Comparison of ENCODE assay signal across 24 cellular contexts in genomic region chr1:168007691-168008090, GRCh38.
"Had no signal": no experiment of that assay in that cellular context is flagged by ENCODE, and none has a peak within 500 bp of the region (broad histone marks: within the 10 kb centered on the region; RNA-seq: fewer than 3 reads in every experiment).

No MANE protein-coding gene starts in this region.

- H3K4me1 ChIP-seq: breast epithelium had no signal

- H3K27me3 ChIP-seq: breast epithelium had no signal

- DNase-seq: activated CD4-positive, alpha-beta T cell treated with anti-CD3 and anti-CD28 coated beads for 48 hours; activated CD4-positive, alpha-beta T cell treated with anti-CD3 and anti-CD28 coated beads, Interleukin-2, amount 50 U/mL, for 4 hours; activated CD4-positive, CD25-positive, alpha-beta regulatory T cell treated with anti-CD3 and anti-CD28 coated beads, Interleukin-2, amount 50 U/mL, for 72 hours; activated CD8-positive, alpha-beta memory T cell treated with anti-CD3 and anti-CD28 coated beads, Interleukin-2, amount 10 ng/mL, durations not matched to agents 7 days and 5 days; activated effector memory CD4-positive, alpha-beta T cell treated with Interleukin-2 at 50 U/mL for 16 hours; activated naive CD4-positive, alpha-beta T cell; activated T-cell treated with anti-CD3 and anti-CD28 coated beads, Interleukin-2, amount 50 U/mL, for 24 hours; aorta; central memory CD4-positive, alpha-beta T cell; Karpas-422; NCI-H1092; NCI-H1417; NCI-H1930; NCI-H2171; NCI-H226; NCI-H69; NK-92 treated with Interleukin-12 subunit alpha and Interleukin-12 subunit beta, amount 100 ng/mL, for 24 hours; SHP77 treated with DMSO at 0.1 percent for 48 hours; T-cell had no signal

- H3K27ac ChIP-seq: breast epithelium, coronary artery, SK-N-MC had no signal

- H3K9me3 ChIP-seq: breast epithelium had no signal

- H3K36me3 ChIP-seq: breast epithelium had no signal

- H3K4me3 ChIP-seq: breast epithelium, coronary artery, SK-N-MC had no signal

- ATAC-seq: activated CD8-positive, alpha-beta memory T cell treated with anti-CD3 and anti-CD28 coated beads, Interleukin-2, amount 10 ng/mL, durations not matched to agents 7 days and 5 days; T-cell; WTC11 had no signal

- FAIRE-seq: RCC 7860 had no signal
